In genomic region chr9:123260340-123260739, GRCh38 we compare ENCODE assay signal across 24 cellular contexts.
"Had no signal": no experiment of that assay in that cellular context is flagged by ENCODE, and none has a peak within 500 bp of the region (broad histone marks: within the 10 kb centered on the region; RNA-seq: fewer than 3 reads in every experiment).

No MANE protein-coding gene starts in this region.

- H3K4me3 ChIP-seq: MG63 had no signal

- H3K27me3 Mint-ChIP-seq: activated CD4-positive, alpha-beta memory T cell treated with anti-CD3 and anti-CD28 coated beads for 36 hours; activated CD4-positive, alpha-beta T cell treated with anti-CD3 and anti-CD28 coated beads, Interleukin-2, amount 10 ng/mL, durations not matched to agents 7 days and 5 days; activated naive CD8-positive, alpha-beta T cell; brain; central memory CD8-positive, alpha-beta T cell; T-cell had no signal

- DNase-seq: activated CD4-positive, alpha-beta memory T cell treated with anti-CD3 and anti-CD28 coated beads for 36 hours; activated CD4-positive, alpha-beta T cell treated with anti-CD3 and anti-CD28 coated beads, Interleukin-2, amount 10 ng/mL, durations not matched to agents 7 days and 5 days; activated CD4-positive, CD25-positive, alpha-beta regulatory T cell; activated CD8-positive, alpha-beta memory T cell treated with anti-CD3 and anti-CD28 coated beads for 24 hours; activated effector memory CD4-positive, alpha-beta T cell treated with anti-CD3 and anti-CD28 coated beads, Interleukin-2, amount 50 U/mL, for 16 hours; activated naive CD4-positive, alpha-beta T cell treated with Interleukin-2 at 50 U/mL for 16 hours; activated T-cell treated with anti-CD3 and anti-CD28 coated beads, Interleukin-2, amount 50 U/mL, for 4 hours; amygdala; MG63; NCI-H1105; NCI-H1436; NCI-H187; NCI-H2081; NCI-H510A treated with DMSO at 0.1 percent for 48 hours; SIG-M5; T-cell; T-helper 2 cell; T1000 had no signal

- H3K4me3 Mint-ChIP-seq: activated CD4-positive, alpha-beta memory T cell treated with anti-CD3 and anti-CD28 coated beads for 36 hours; activated CD4-positive, alpha-beta T cell treated with anti-CD3 and anti-CD28 coated beads, Interleukin-2, amount 10 ng/mL, durations not matched to agents 7 days and 5 days; activated naive CD8-positive, alpha-beta T cell; activated T-cell treated with anti-CD3 and anti-CD28 coated beads, Interleukin-2, amount 50 U/mL, for 4 hours; central memory CD8-positive, alpha-beta T cell; T-cell had no signal

- H3K27ac ChIP-seq: VCaP had no signal

- H3K9me3 Mint-ChIP-seq: activated CD4-positive, alpha-beta memory T cell treated with anti-CD3 and anti-CD28 coated beads for 36 hours; activated CD4-positive, alpha-beta T cell treated with anti-CD3 and anti-CD28 coated beads, Interleukin-2, amount 10 ng/mL, durations not matched to agents 7 days and 5 days; activated T-cell treated with anti-CD3 and anti-CD28 coated beads, Interleukin-2, amount 50 U/mL, for 4 hours; central memory CD8-positive, alpha-beta T cell; T-cell had no signal

- FAIRE-seq: astrocyte, TTC549 had no signal

- H3K9me3 ChIP-seq: MG63 had no signal

- ATAC-seq: activated T-cell treated with anti-CD3 and anti-CD28 coated beads, Interleukin-2, amount 50 U/mL, for 4 hours; T-cell had no signal

- H3K36me3 ChIP-seq: MG63 had no signal

- H3K36me3 Mint-ChIP-seq: activated CD4-positive, alpha-beta memory T cell treated with anti-CD3 and anti-CD28 coated beads for 36 hours had no signal

- H3K27ac Mint-ChIP-seq: activated CD4-positive, alpha-beta memory T cell treated with anti-CD3 and anti-CD28 coated beads for 36 hours; activated CD4-positive, alpha-beta T cell treated with anti-CD3 and anti-CD28 coated beads, Interleukin-2, amount 10 ng/mL, durations not matched to agents 7 days and 5 days; activated naive CD8-positive, alpha-beta T cell; brain; T-cell had no signal
